1 cellular context compared by ENCODE assay signal in genomic region chr2:53820711-53821110, GRCh38.
TF ChIP-seq lines count a peak whose summit lies in the region.

No MANE protein-coding gene starts in this region.

TF ChIP-seq in HepG2, 621 proteins besides CTCF, POLR2A, EP300 and RAD21:
- TF ChIP-seq HDAC2 (CRISPR knock-in tag; IDR thresholded peaks at IDR 0.05) = no peak
- no peak for TF ChIP-seq MNT (IDR thresholded peaks at IDR 0.05)
- TF ChIP-seq ZNF883 (CRISPR knock-in tag; IDR thresholded peaks at IDR 0.05; ENCODE audit: not compliant biosample characterization) = no peak
